12 cellular contexts compared by ENCODE assay signal in the genomic region with DNA sequence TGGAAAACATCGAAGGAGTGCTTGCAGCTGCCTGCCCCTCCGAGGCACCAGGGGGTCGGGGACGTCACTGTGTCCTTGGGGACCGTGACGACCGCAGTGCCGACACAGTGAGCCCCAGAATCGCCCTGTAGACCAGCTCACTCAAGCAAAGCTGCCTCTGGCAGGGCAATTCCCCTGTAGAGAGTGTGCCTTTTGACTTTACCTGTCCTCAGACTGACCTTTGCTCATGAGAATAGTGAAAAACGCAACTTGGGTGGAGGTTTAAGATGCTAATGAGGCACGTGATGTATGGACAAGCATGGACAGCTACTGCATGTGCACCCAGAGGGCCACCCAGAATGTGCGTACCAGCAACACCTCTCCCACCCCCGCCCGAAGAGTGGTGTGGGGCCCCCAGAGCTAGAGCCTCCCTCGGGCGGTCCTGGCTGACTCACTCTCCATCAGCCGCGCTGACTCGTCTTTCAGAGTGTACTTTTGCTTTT.
A peak's percentile ranks its signal among the peaks of the same experiment; 100 is the strongest.
DNase-seq lines count a peak whose midpoint lies in the region; ATAC-seq lines count a peak whose summit lies in the region.
"Had no signal": no experiment of that assay in that cellular context is flagged by ENCODE, and none has a peak within 500 bp of the region (broad histone marks: within the 10 kb centered on the region; RNA-seq: fewer than 3 reads in every experiment).

No MANE protein-coding gene starts in this region.

- 60 to 65% methylated on average over 19 of the region's 19 CpGs for WGBS in aorta, 2 donors

- H3K36me3 Mint-ChIP-seq in IgD-negative memory B cell (no peaks in the 10 kb centered on the region), memory B cell (no peaks in the 10 kb centered on the region)

- intact Hi-C loops in aorta (cut with DNase I): no loop called here

- peaks cover 13% of the 10 kb centered on the region for H3K27me3 Mint-ChIP-seq in IgD-negative memory B cell
- H3K27me3 Mint-ChIP-seq in memory B cell: no peaks in the 10 kb centered on the region

- DNase-seq in memory B cell (ENCODE audit: low spot score in 2 of 2) (peak; percentile 30 to 55), NCI-H1105 treated with DMSO at 0.1 percent for 48 hours (lab: John Stamatoyannopoulos, UW) (no peak), aorta (no peak)
- no peak for DNase-seq in stimulated activated CD4-positive, alpha-beta T cell treated with anti-CD3 and anti-CD28 coated beads, Interleukin-12 subunit alpha, Interleukin-12 subunit beta, amount 100 ng/mL, for 4 hours
- DNase-seq: stimulated activated CD4-positive, alpha-beta T cell treated with anti-CD3 and anti-CD28 coated beads, Interleukin-2, amount 100 ng/mL, for 48 hours; T-helper 1 cell; uterus had no signal

- no peak overlapping the region for H3K4me3 ChIP-seq in aorta (ENCODE audit: low read length in 2 of 2)
- H3K4me3 ChIP-seq: uterus had no signal

- H3K9me3 Mint-ChIP-seq in IgD-negative memory B cell (no peaks in the 10 kb centered on the region), memory B cell (no peaks in the 10 kb centered on the region)

- peak overlapping the region; percentile 61 to 88 (median 75) for H3K4me3 Mint-ChIP-seq in IgD-negative memory B cell
- peak overlapping the region; percentile 79 for H3K4me3 Mint-ChIP-seq in memory B cell

- no peaks in the 10 kb centered on the region for H3K4me1 ChIP-seq in aorta (ENCODE audit: control insufficient read depth in 1 of 2, insufficient read depth in 2 of 2, low read length in 2 of 2)
- H3K4me1 ChIP-seq: uterus had no signal

- H3K27ac ChIP-seq in aorta (ENCODE audit: low read depth in 1 of 2, low read length in 2 of 2): no peak overlapping the region
- H3K27ac ChIP-seq: uterus had no signal

- no peaks in the 10 kb centered on the region for H3K9me3 ChIP-seq in aorta (ENCODE audit: control insufficient read depth, low read length)
- H3K9me3 ChIP-seq: Caco-2, uterus had no signal

- peak overlapping the region in 2 of 3 donors; percentile 70 to 89 for H3K27ac Mint-ChIP-seq in IgD-negative memory B cell
- peak overlapping the region; percentile 50 for H3K27ac Mint-ChIP-seq in memory B cell

- peaks cover 14 to 30% (median 25%) of the 10 kb centered on the region in 3 donors for H3K4me1 Mint-ChIP-seq in IgD-negative memory B cell
- peaks cover 32% of the 10 kb centered on the region for H3K4me1 Mint-ChIP-seq in memory B cell

- H3K27me3 ChIP-seq in aorta (ENCODE audit: control insufficient read depth in 1 of 2, insufficient read depth in 2 of 2, low read length in 1 of 2): no peaks in the 10 kb centered on the region
- H3K27me3 ChIP-seq: uterus had no signal

- H3K36me3 ChIP-seq in aorta (ENCODE audit: control insufficient read depth in 1 of 2, insufficient read depth in 2 of 2, low read length in 1 of 2): no peaks in the 10 kb centered on the region
- H3K36me3 ChIP-seq: uterus had no signal

- peak; percentile 49 for ATAC-seq in GM18498 (IDR thresholded peaks at IDR 0.05; ENCODE audit: unreplicated experiment)
- ATAC-seq in GM21515 (IDR thresholded peaks at IDR 0.05; ENCODE audit: unreplicated experiment): peak; percentile 57
- peak; percentile 80 for ATAC-seq in memory B cell (ENCODE audit: low read depth)
- ATAC-seq in aorta (ENCODE audit: low FRiP score): no peak
- no peak for ATAC-seq in GM21717 (IDR thresholded peaks at IDR 0.05; ENCODE audit: unreplicated experiment)

Comparison
In these comparisons a context has a peak if more than half of its experiments do, and no peak if none do; other contexts are left out.
1. ATAC-seq: peak in GM18498 (single experiment), GM21515 (single experiment) and memory B cell (single experiment); none in aorta (single experiment) and GM21717 (single experiment).
2. DNase-seq: peak in memory B cell (2 of 2); none in stimulated activated CD4-positive, alpha-beta T cell treated with anti-CD3 and anti-CD28 coated beads, Interleukin-12 subunit alpha, Interleukin-12 subunit beta, amount 100 ng/mL, for 4 hours (single experiment), NCI-H1105 treated with DMSO at 0.1 percent for 48 hours (single experiment) and aorta (0 of 2).